Comparison of ENCODE assay signal across 14 cellular contexts in genomic region chr4:8533274-8533865, GRCh38. TPM values are rescaled to one million over a fixed set of nuclear protein-coding genes. Genes with fewer than 3 reads are reported as not detected.
DNase-seq lines count a peak whose midpoint lies in the region; ATAC-seq, FAIRE-seq and TF ChIP-seq lines count a peak whose summit lies in the region.
"Had no signal": no experiment of that assay in that cellular context is flagged by ENCODE, and none has a peak within 500 bp of the region (broad histone marks: within the 10 kb centered on the region; RNA-seq: fewer than 3 reads in every experiment).

No MANE protein-coding gene starts in this region.

- H3K36me3 Mint-ChIP-seq in endothelial cell (ENCODE audit: low read depth, unreplicated experiment), result no peaks in the 10 kb centered on the region
- H3K36me3 Mint-ChIP-seq: activated naive CD4-positive, alpha-beta T cell treated with anti-CD3 and anti-CD28 coated beads, Interleukin-2, amount 10 ng/mL, durations not matched to agents 7 days and 5 days had no signal

- TF ChIP-seq EP300 in gastroesophageal sphincter (IDR thresholded peaks at IDR 0.05), result no peak

- TF ChIP-seq CTCF in endothelial cell (IDR thresholded peaks at IDR 0.05; ENCODE audit: unreplicated experiment), result no peak
- TF ChIP-seq CTCF in thyroid gland (IDR thresholded peaks at IDR 0.05), result no peak
- no peak for TF ChIP-seq CTCF in gastroesophageal sphincter (IDR thresholded peaks at IDR 0.05)

- peak; percentile 34 for DNase-seq in GM19240 (ENCODE audit: insufficient read length, low spot score)
- no peak for DNase-seq in endothelial cell (ENCODE audit: low spot score)
- DNase-seq in thyroid gland, result peak; percentile 28 to 48
- DNase-seq in H54 (ENCODE audit: insufficient read length, low spot score), result no peak
- DNase-seq in NK-92 treated with Interleukin-12 subunit alpha and Interleukin-12 subunit beta, amount 100 ng/mL, for 24 hours (lab: John Stamatoyannopoulos, UW), result no peak
- no peak for DNase-seq in COLO668 (lab: John Stamatoyannopoulos, UW; ENCODE audit: unreplicated experiment)
- DNase-seq: activated CD4-positive, alpha-beta memory T cell treated with anti-CD3 and anti-CD28 coated beads, Interleukin-2, amount 10 ng/mL, durations not matched to agents 7 days and 5 days; activated naive CD4-positive, alpha-beta T cell treated with anti-CD3 and anti-CD28 coated beads, Interleukin-2, amount 10 ng/mL, durations not matched to agents 7 days and 5 days; caudate nucleus; stimulated activated naive CD4-positive, alpha-beta T cell had no signal

- H3K27me3 Mint-ChIP-seq in endothelial cell (ENCODE audit: unreplicated experiment), result no peaks in the 10 kb centered on the region
- H3K27me3 Mint-ChIP-seq: activated naive CD4-positive, alpha-beta T cell treated with anti-CD3 and anti-CD28 coated beads, Interleukin-2, amount 10 ng/mL, durations not matched to agents 7 days and 5 days had no signal

- H3K27ac ChIP-seq in thyroid gland (peak overlapping the region; percentile 92 to 99 (median 97)), gastroesophageal sphincter (no peak overlapping the region)

- peak; percentile 65 for ATAC-seq in HG03280 (IDR thresholded peaks at IDR 0.05; ENCODE audit: unreplicated experiment)
- no peak for ATAC-seq in gastroesophageal sphincter

- no peak for FAIRE-seq in H54 (lab: Jason Lieb, UNC)

- WGBS in thyroid gland, 2 donors, result 59 to 62% methylated on average over 2 of the region's 2 CpGs
- no CpG with 5 or more reads among the region's 2 CpGs for WGBS in gastroesophageal sphincter (ENCODE audit: low coverage in 1 of 2), 2 donors

- peak overlapping the region; percentile 59 for H3K27ac Mint-ChIP-seq in endothelial cell (ENCODE audit: unreplicated experiment)
- H3K27ac Mint-ChIP-seq: activated CD4-positive, alpha-beta memory T cell treated with anti-CD3 and anti-CD28 coated beads, Interleukin-2, amount 10 ng/mL, durations not matched to agents 7 days and 5 days; activated naive CD4-positive, alpha-beta T cell treated with anti-CD3 and anti-CD28 coated beads, Interleukin-2, amount 10 ng/mL, durations not matched to agents 7 days and 5 days; T-helper 1 cell treated with Interleukin-12 subunit alpha and Interleukin-12 subunit beta and Interleukin-4 antibody, amounts not matched to agents 30 μg/mL and 1 μg/mL, for 36 hours had no signal

- no peaks in the 10 kb centered on the region for H3K9me3 ChIP-seq in thyroid gland
- no peaks in the 10 kb centered on the region for H3K9me3 ChIP-seq in gastroesophageal sphincter

- intact Hi-C loops in thyroid gland (cut with DNase I), result no loop called here

- H3K4me3 ChIP-seq in thyroid gland (replicated peaks in 1 of 3), result no peak overlapping the region
- no peak overlapping the region for H3K4me3 ChIP-seq in gastroesophageal sphincter

- no peak overlapping the region for H3K4me3 Mint-ChIP-seq in endothelial cell (ENCODE audit: unreplicated experiment)
- H3K4me3 Mint-ChIP-seq: activated CD4-positive, alpha-beta memory T cell treated with anti-CD3 and anti-CD28 coated beads, Interleukin-2, amount 10 ng/mL, durations not matched to agents 7 days and 5 days; activated naive CD4-positive, alpha-beta T cell treated with anti-CD3 and anti-CD28 coated beads, Interleukin-2, amount 10 ng/mL, durations not matched to agents 7 days and 5 days; T-helper 1 cell treated with Interleukin-12 subunit alpha and Interleukin-12 subunit beta and Interleukin-4 antibody, amounts not matched to agents 30 μg/mL and 1 μg/mL, for 36 hours had no signal

- TF ChIP-seq POLR2A in thyroid gland (IDR thresholded peaks at IDR 0.05), result no peak
- TF ChIP-seq POLR2A in gastroesophageal sphincter (IDR thresholded peaks at IDR 0.05), result no peak
- no peak for TF ChIP-seq POLR2A in H54 (IDR thresholded peaks at IDR 0.05; ENCODE audit: low read depth, low read length)

- no peaks in the 10 kb centered on the region for H3K9me3 Mint-ChIP-seq in endothelial cell (ENCODE audit: unreplicated experiment)

- H3K4me1 ChIP-seq in thyroid gland (peaks cover 41 to 64% of the 10 kb centered on the region in 2 donors), gastroesophageal sphincter (peaks cover 0 to 17% (median 0%) of the 10 kb centered on the region in 3 donors)

- H3K27me3 ChIP-seq in thyroid gland (no peaks in the 10 kb centered on the region), gastroesophageal sphincter (no peaks in the 10 kb centered on the region)

- no peaks in the 10 kb centered on the region for H3K36me3 ChIP-seq in thyroid gland
- H3K36me3 ChIP-seq in gastroesophageal sphincter, result no peaks in the 10 kb centered on the region

- H3K4me1 Mint-ChIP-seq in endothelial cell (ENCODE audit: unreplicated experiment), result peaks cover 33% of the 10 kb centered on the region
- H3K4me1 Mint-ChIP-seq: activated CD4-positive, alpha-beta memory T cell treated with anti-CD3 and anti-CD28 coated beads, Interleukin-2, amount 10 ng/mL, durations not matched to agents 7 days and 5 days; activated naive CD4-positive, alpha-beta T cell treated with anti-CD3 and anti-CD28 coated beads, Interleukin-2, amount 10 ng/mL, durations not matched to agents 7 days and 5 days had no signal

RNA-seq across cellular contexts. Expression of gene GPR78, which starts 46.8 kb away (rescaled TPM):
- total RNA-seq in endothelial cell (ENCODE audit: unreplicated experiment), result not detected
- total RNA-seq in thyroid gland, result not detected
- not detected for total RNA-seq in gastroesophageal sphincter
- total RNA-seq: G401 had no signal

RNA-seq across cellular contexts. Expression of gene CPZ, which starts 59.2 kb away (rescaled TPM):
- total RNA-seq in endothelial cell (ENCODE audit: unreplicated experiment), result 0.90 TPM
- total RNA-seq in thyroid gland, result 10 to 100 TPM in 1 of 4 donors, 1 to 10 TPM in 3; 4.1 to 12.9 (median 6.5) TPM
- 1 to 10 TPM in 3 of 4 donors, not detected in 1; 2.3 to 7.5 (median 3.2) TPM for total RNA-seq in gastroesophageal sphincter
- total RNA-seq: G401 had no signal

Comparison
In these comparisons a context has a peak if more than half of its experiments do, and no peak if none do; other contexts are left out.
1. DNase-seq: peak in GM19240 (single experiment) and thyroid gland (2 of 2); none in endothelial cell (single experiment), H54 (single experiment), NK-92 treated with Interleukin-12 subunit alpha and Interleukin-12 subunit beta, amount 100 ng/mL, for 24 hours (single experiment) and COLO668 (single experiment).
2. H3K27ac ChIP-seq: peak in thyroid gland (3 of 3); none in gastroesophageal sphincter (0 of 4).